In genomic region chr9:70411141-70411929, GRCh38 we compare ENCODE assay signal across 8 cellular contexts. TPM values are rescaled to one million over a fixed set of nuclear protein-coding genes. Genes with fewer than 3 reads are reported as not detected.
DNase-seq lines count a peak whose midpoint lies in the region; ATAC-seq, FAIRE-seq and TF ChIP-seq lines count a peak whose summit lies in the region.

No MANE protein-coding gene starts in this region.

- peak overlapping the region; percentile 29 for H3K9ac ChIP-seq in SK-N-MC (ENCODE audit: insufficient read length)
- peak overlapping the region; percentile 11; the same call in 1 of the 2 replicates for H3K9ac ChIP-seq in GM12878 (ENCODE audit: control insufficient read depth, insufficient read depth, low read length)
- no peak overlapping the region for H3K9ac ChIP-seq in iPS-20b (ENCODE audit: low read depth, low read length)
- peak overlapping the region; percentile 92 for H3K9ac ChIP-seq in smooth muscle cell (ENCODE audit: low read depth)

- H3K4me1 ChIP-seq in GM12878 (ENCODE audit: control insufficient read depth, insufficient read depth, low read length) (peaks cover 18% of the 10 kb centered on the region), iPS-20b (ENCODE audit: insufficient read depth, low read length) (peaks cover 17% of the 10 kb centered on the region), smooth muscle cell (ENCODE audit: low read depth) (peaks cover 19% of the 10 kb centered on the region)

- intact Hi-C loops in GM12878 (cut with micrococcal nuclease; ENCODE audit: unreplicated experiment), result loop anchor here (5.0 kb wide), 4 partner anchors 69 to 191 kb away; no protein-coding TSS in a partner anchor

- H3K4me2 ChIP-seq in GM12878 (ENCODE audit: control insufficient read depth, insufficient read depth) (peak overlapping the region; percentile 100), smooth muscle cell (peak overlapping the region; percentile 94)

- TF ChIP-seq EP300 in GM12878 (IDR thresholded peaks at IDR 0.05; ENCODE audit: borderline replicate concordance in 1 of 2, control insufficient read depth in 1 of 2, low read depth in 2 of 2, low read length in 2 of 2), result no peak

- peaks cover 9% of the 10 kb centered on the region for H3F3A ChIP-seq in smooth muscle cell (ENCODE audit: low read depth)

- TF ChIP-seq POLR2A in GM12878 (IDR thresholded peaks at IDR 0.05; ENCODE audit: low read depth, low read length), result no peak

- in situ Hi-C loops in G401 (cut with HindIII; ENCODE audit: low sequenced_read_pairs) (no loop called here), GM12878 (cut with MboI) (loop anchor here (25.0 kb wide), 2 partner anchors 1501 to 1774 kb away; partner anchors contain the start of genes ABHD17B and C9orf85)

- SMC1A ChIA-PET in GM12878 (lab: Charles Lee; ENCODE audit: uncharacterized antibody, unreplicated experiment), result interaction anchor here (0.6 to 1.9 kb wide), 8 partner anchors 8 to 191 kb away, joined by 3 to 10 read pairs (median 4); no protein-coding TSS in a partner anchor

- H3K4me3 ChIP-seq in SK-N-MC (peak overlapping the region; percentile 98), GM12878 (peak overlapping the region; percentile 81), iPS-20b (ENCODE audit: low read length) (peak overlapping the region; percentile 75; the same call in 1 of the 2 replicates), smooth muscle cell (peak overlapping the region; percentile 90)

- H3K27me3 ChIP-seq in GM12878 (replicated peaks in 1 of 2; ENCODE audit: control insufficient read depth in 2 of 2, insufficient read depth in 2 of 2, low read length in 1 of 2), result no peaks in the 10 kb centered on the region
- peaks cover 67% of the 10 kb centered on the region for H3K27me3 ChIP-seq in iPS-20b (ENCODE audit: insufficient read depth, low read length)
- no peaks in the 10 kb centered on the region for H3K27me3 ChIP-seq in smooth muscle cell (ENCODE audit: low read depth)

- peak overlapping the region; percentile 24 for H2AFZ ChIP-seq in GM12878 (ENCODE audit: control insufficient read depth, low read depth, low read length)
- H2AFZ ChIP-seq in smooth muscle cell (ENCODE audit: low read depth), result no peak overlapping the region

- RAD21 ChIA-PET in GM12878 (lab: Charles Lee; ENCODE audit: unreplicated experiment), result interaction anchor here (0.9 to 2.2 kb wide), 5 partner anchors 8 to 191 kb away, joined by 3 to 8 read pairs (median 4); no protein-coding TSS in a partner anchor

- no peak for FAIRE-seq in GM12878 (lab: Jason Lieb, UNC)

- no peaks in the 10 kb centered on the region for H4K20me1 ChIP-seq in GM12878 (ENCODE audit: control insufficient read depth, insufficient read depth)
- peaks cover 4% of the 10 kb centered on the region for H4K20me1 ChIP-seq in smooth muscle cell (ENCODE audit: low read depth)

- WGBS in GM12878 (ENCODE audit: insufficient coverage, insufficient replicate concordance, low lambda C conversion rate, missing lambda C conversion rate), result 72% methylated on average over 15 of the region's 15 CpGs
- 56% methylated on average over 15 of the region's 15 CpGs for WGBS in smooth muscle cell (ENCODE audit: low lambda C conversion rate)

- ATAC-seq in GM12878 (no peak), GM21825 (IDR thresholded peaks at IDR 0.05; ENCODE audit: unreplicated experiment) (no peak), GM21381 (IDR thresholded peaks at IDR 0.05; ENCODE audit: unreplicated experiment) (no peak)

- H3K9me3 ChIP-seq in SK-N-MC (ENCODE audit: low read depth, low read length) (no peaks in the 10 kb centered on the region), GM12878 (replicated peaks; ENCODE audit: control insufficient read depth, insufficient read depth, low read length) (no peaks in the 10 kb centered on the region), iPS-20b (ENCODE audit: insufficient read depth, low read depth, low read length) (no peaks in the 10 kb centered on the region), smooth muscle cell (replicated peaks; ENCODE audit: low read depth) (no peaks in the 10 kb centered on the region)

- TSS peak; percentile 69 for BruUV-seq in GM12878 (replicated peaks; lab: Mats Ljungman, UMichigan)

- DNase-seq in G401 (ENCODE audit: low spot score), result peak; percentile 65
- DNase-seq in SK-N-MC (ENCODE audit: low read depth, low spot score), result no peak
- DNase-seq in GM12878 (ENCODE audit: low read depth, low spot score), result no peak
- no peak for DNase-seq in smooth muscle cell (lab: John Stamatoyannopoulos, UW; ENCODE audit: unreplicated experiment)
- no peak for DNase-seq in HT-29 (ENCODE audit: low spot score)

- TF ChIP-seq CTCF in GM12878 (IDR thresholded peaks at IDR 0.05 in 2 of 3, conservative IDR thresholded peaks at IDR 0.05 in 1 of 3; ENCODE audit: control insufficient read depth in 2 of 3, extremely low read depth in 1 of 3, insufficient read depth in 1 of 3, low read depth in 3 of 3, low read length in 3 of 3) (no peak), smooth muscle cell (IDR thresholded peaks at IDR 0.05; ENCODE audit: borderline replicate concordance, insufficient read depth, poor library complexity, severe bottlenecking) (no peak)

- H3K27ac ChIP-seq in SK-N-MC (no peak overlapping the region), GM12878 (ENCODE audit: control insufficient read depth, insufficient read depth) (peak overlapping the region; percentile 40; the same call in 1 of the 2 replicates), iPS-20b (ENCODE audit: low read length) (no peak overlapping the region), smooth muscle cell (ENCODE audit: low read depth) (peak overlapping the region; percentile 99)

- CTCF ChIA-PET in GM12878 (lab: Yijun Ruan, JAX), result interaction anchor here (0.8 to 1.6 kb wide), 8 partner anchors 8 to 191 kb away, joined by 3 to 9 read pairs (median 4); no protein-coding TSS in a partner anchor

- H3K36me3 ChIP-seq in SK-N-MC (ENCODE audit: insufficient read depth, low read length) (no peaks in the 10 kb centered on the region), GM12878 (ENCODE audit: control insufficient read depth in 2 of 2, insufficient read depth in 2 of 2, low read length in 1 of 2) (no peaks in the 10 kb centered on the region), iPS-20b (ENCODE audit: insufficient read depth, low read depth, low read length) (no peaks in the 10 kb centered on the region), smooth muscle cell (ENCODE audit: low read depth) (no peaks in the 10 kb centered on the region)

- POLR2A ChIA-PET in GM12878 (lab: Charles Lee), result interaction anchor here (1.4 to 2.2 kb wide), 2 partner anchors 9 to 10 kb away, joined by 7 to 9 read pairs; no protein-coding TSS in a partner anchor

- TF ChIP-seq RAD21 in GM12878 (IDR thresholded peaks at IDR 0.05; ENCODE audit: insufficient read depth, low read depth, low read length), result no peak

- H3K79me2 ChIP-seq in GM12878 (ENCODE audit: control insufficient read depth, insufficient read depth, low read length) (0 out of 2 replicates have a peak, but pooled peaks cover 2% of the 10 kb centered on the region), smooth muscle cell (ENCODE audit: low read depth) (peaks cover 36% of the 10 kb centered on the region)

TF ChIP-seq in GM12878, 131 proteins besides CTCF, POLR2A, EP300 and RAD21:
- TF ChIP-seq ETV6 (conservative IDR thresholded peaks at IDR 0.05 in 1 of 2, IDR thresholded peaks at IDR 0.05 in 1 of 2; ENCODE audit: borderline replicate concordance in 1 of 2, low read depth in 1 of 2), result 0 out of 4 replicates have a peak, but pooled peaks of 1 of the 2 experiments have one; percentile 6
- no peak for TF ChIP-seq MTA2 (IDR thresholded peaks at IDR 0.05; ENCODE audit: low read depth)
- TF ChIP-seq, protein P1, sequence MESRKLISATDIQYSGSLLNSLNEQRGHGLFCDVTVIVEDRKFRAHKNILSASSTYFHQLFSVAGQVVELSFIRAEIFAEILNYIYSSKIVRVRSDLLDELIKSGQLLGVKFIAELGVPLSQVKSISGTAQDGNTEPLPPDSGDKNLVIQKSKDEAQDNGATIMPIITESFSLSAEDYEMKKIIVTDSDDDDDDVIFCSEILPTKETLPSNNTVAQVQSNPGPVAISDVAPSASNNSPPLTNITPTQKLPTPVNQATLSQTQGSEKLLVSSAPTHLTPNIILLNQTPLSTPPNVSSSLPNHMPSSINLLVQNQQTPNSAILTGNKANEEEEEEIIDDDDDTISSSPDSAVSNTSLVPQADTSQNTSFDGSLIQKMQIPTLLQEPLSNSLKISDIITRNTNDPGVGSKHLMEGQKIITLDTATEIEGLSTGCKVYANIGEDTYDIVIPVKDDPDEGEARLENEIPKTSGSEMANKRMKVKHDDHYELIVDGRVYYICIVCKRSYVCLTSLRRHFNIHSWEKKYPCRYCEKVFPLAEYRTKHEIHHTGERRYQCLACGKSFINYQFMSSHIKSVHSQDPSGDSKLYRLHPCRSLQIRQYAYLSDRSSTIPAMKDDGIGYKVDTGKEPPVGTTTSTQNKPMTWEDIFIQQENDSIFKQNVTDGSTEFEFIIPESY (IDR thresholded peaks at IDR 0.05), result 0 out of 2 replicates have a peak, but pooled peaks have one; percentile 12

RNA-seq across cellular contexts. Expression of gene KLF9, which starts 3.1 kb away (rescaled TPM):
- total RNA-seq in G401 (2014; rRNA removed; shearing (Covaris generic)), result 6.5 and 12.3 TPM in 2 replicates
- 4.6 and 5.6 TPM in 2 replicates for total RNA-seq in GM12878 (2013; cell fraction: nucleolus; rRNA removed)
- 0.87 and 0.90 TPM in 2 replicates for total RNA-seq in GM12878 (2014; rRNA removed)
- 0.76 and 1.1 TPM in 2 replicates for total RNA-seq in GM12878 (2014; rRNA removed; fragmentation: Illumina TruSeq; extraction: Trizol)
- total RNA-seq in GM12878 (2021), result 0.95 and 1.1 TPM in 2 replicates
- 0.80 TPM for polyA plus RNA-seq in GM12878 (2011; ENCODE audit: low read depth)
- 0.96 and 1.2 TPM in 2 replicates for polyA plus RNA-seq in GM12878 (2011; rRNA removed)
- polyA plus RNA-seq in GM12878 (2011; cell fraction: cytosol; rRNA removed), result 0.53 and 0.60 TPM in 2 replicates
- polyA plus RNA-seq in GM12878 (2011; cell fraction: nucleus; rRNA removed), result 0.39 and 0.48 TPM in 2 replicates
- 1.2 and 1.6 TPM in 2 replicates for polyA plus RNA-seq in GM12878 (2012)
- 0.96 and 1.2 TPM in 2 replicates for polyA plus RNA-seq in GM12878 (2014; fragmentation: Illumina TruSeq; extraction: Trizol)
- under 1 TPM; 0.35 to 0.53 TPM for polyA plus RNA-seq in GM12878 (2014; fragmentation: Nextera tagmentation; extraction: Ambion mirVana)
- polyA plus RNA-seq in GM12878 (2014; rRNA removed), result 0.63 and 0.90 TPM in 2 replicates
- under 1 TPM; 0.09 to 0.10 TPM for polyA plus RNA-seq in GM12878 (2016; fragmentation: Nextera tagmentation; extraction: Ambion mirVana)
- polyA minus RNA-seq in GM12878 (2011; rRNA and poly(A)+ RNA removed), result 0.95 and 1.2 TPM in 2 replicates
- 0.31 and 0.40 TPM in 2 replicates for polyA minus RNA-seq in GM12878 (2011; cell fraction: cytosol; rRNA and poly(A)+ RNA removed)
- polyA minus RNA-seq in GM12878 (2011; cell fraction: nucleus; rRNA and poly(A)+ RNA removed), result 0.60 and 0.77 TPM in 2 replicates
- total RNA-seq in smooth muscle cell, result 13.5 and 25.7 TPM in 2 replicates
- polyA plus RNA-seq in smooth muscle cell, result 2.9 and 3.2 TPM in 2 replicates
- total RNA-seq in HT-29 (2014; rRNA removed; shearing (Covaris generic)), result 4.0 and 4.4 TPM in 2 replicates

Comparison
In these comparisons a context has a peak if more than half of its experiments do, and no peak if none do; other contexts are left out.
1. H3K27ac ChIP-seq: peak in GM12878 (single experiment) and smooth muscle cell (single experiment); none in SK-N-MC (single experiment) and iPS-20b (single experiment).
2. Peak in every context shown above with its lines, with median percentiles within 50 percentile points of each other: H3K4me3 ChIP-seq.